11 cellular contexts compared by ENCODE assay signal in genomic region chr5:82858453-82859043, GRCh38.
"Had no signal": no experiment of that assay in that cellular context is flagged by ENCODE, and none has a peak within 500 bp of the region (broad histone marks: within the 10 kb centered on the region; RNA-seq: fewer than 3 reads in every experiment).

No MANE protein-coding gene starts in this region.

- H3K27me3 ChIP-seq: ascending aorta had no signal

- FAIRE-seq: colon, endometrium had no signal

- H3K9me3 Mint-ChIP-seq: activated CD4-positive, alpha-beta T cell treated with anti-CD3 and anti-CD28 coated beads, Interleukin-2, amount 10 ng/mL, durations not matched to agents 7 days and 5 days; activated naive CD8-positive, alpha-beta T cell treated with anti-CD3 and anti-CD28 coated beads, Interleukin-2, amount 50 U/mL, for 24 hours; stimulated activated naive CD8-positive, alpha-beta T cell treated with anti-CD3 and anti-CD28 coated beads, Interleukin-15, Interleukin-2, amounts not matched to agents 100 ng/mL and 50 ng/mL, for 24 hours had no signal

- H3K9me3 ChIP-seq: ascending aorta, lower lobe of right lung had no signal

- H3K27ac ChIP-seq: ascending aorta, lower lobe of right lung, SK-N-MC had no signal

- H3K4me1 Mint-ChIP-seq: activated CD4-positive, alpha-beta T cell treated with anti-CD3 and anti-CD28 coated beads, Interleukin-2, amount 10 ng/mL, durations not matched to agents 7 days and 5 days; activated naive CD8-positive, alpha-beta T cell treated with anti-CD3 and anti-CD28 coated beads, Interleukin-2, amount 50 U/mL, for 24 hours had no signal

- H3K4me1 ChIP-seq: ascending aorta, lower lobe of right lung had no signal

- H3K4me3 Mint-ChIP-seq: activated CD4-positive, alpha-beta T cell treated with anti-CD3 and anti-CD28 coated beads, Interleukin-2, amount 10 ng/mL, durations not matched to agents 7 days and 5 days; activated naive CD8-positive, alpha-beta T cell treated with anti-CD3 and anti-CD28 coated beads, Interleukin-2, amount 50 U/mL, for 24 hours; stimulated activated naive CD8-positive, alpha-beta T cell treated with anti-CD3 and anti-CD28 coated beads, Interleukin-15, Interleukin-2, amounts not matched to agents 100 ng/mL and 50 ng/mL, for 24 hours; type B pancreatic cell had no signal

- H3K27ac Mint-ChIP-seq: activated CD4-positive, alpha-beta T cell treated with anti-CD3 and anti-CD28 coated beads, Interleukin-2, amount 10 ng/mL, durations not matched to agents 7 days and 5 days; activated naive CD8-positive, alpha-beta T cell treated with anti-CD3 and anti-CD28 coated beads, Interleukin-2, amount 50 U/mL, for 24 hours; stimulated activated naive CD8-positive, alpha-beta T cell treated with anti-CD3 and anti-CD28 coated beads, Interleukin-15, Interleukin-2, amounts not matched to agents 100 ng/mL and 50 ng/mL, for 24 hours; type B pancreatic cell had no signal

- H3K4me3 ChIP-seq: ascending aorta, lower lobe of right lung, SK-N-MC had no signal

- H3K36me3 ChIP-seq: ascending aorta, lower lobe of right lung had no signal

- H3K27me3 Mint-ChIP-seq: activated CD4-positive, alpha-beta T cell treated with anti-CD3 and anti-CD28 coated beads, Interleukin-2, amount 10 ng/mL, durations not matched to agents 7 days and 5 days; activated naive CD8-positive, alpha-beta T cell treated with anti-CD3 and anti-CD28 coated beads, Interleukin-2, amount 50 U/mL, for 24 hours; stimulated activated naive CD8-positive, alpha-beta T cell treated with anti-CD3 and anti-CD28 coated beads, Interleukin-15, Interleukin-2, amounts not matched to agents 100 ng/mL and 50 ng/mL, for 24 hours; type B pancreatic cell had no signal

- DNase-seq: activated CD4-positive, alpha-beta T cell treated with anti-CD3 and anti-CD28 coated beads, Interleukin-2, amount 10 ng/mL, durations not matched to agents 7 days and 5 days; activated naive CD4-positive, alpha-beta T cell treated with Interleukin-2 at 50 U/mL for 16 hours; activated naive CD8-positive, alpha-beta T cell treated with anti-CD3 and anti-CD28 coated beads, Interleukin-2, amount 50 U/mL, for 24 hours; lower lobe of right lung; posterior cingulate gyrus had no signal

- H3K36me3 Mint-ChIP-seq: type B pancreatic cell had no signal
